ENCODE assay signal across 10 cellular contexts in genomic region chr4:47287735-47288134, GRCh38.
DNase-seq lines count a peak whose midpoint lies in the region; ATAC-seq, FAIRE-seq and TF ChIP-seq lines count a peak whose summit lies in the region.
"Had no signal": no experiment of that assay in that cellular context is flagged by ENCODE, and none has a peak within 500 bp of the region (broad histone marks: within the 10 kb centered on the region; RNA-seq: fewer than 3 reads in every experiment).

No MANE protein-coding gene starts in this region.

- H3K9me3 ChIP-seq in vagina: no peaks in the 10 kb centered on the region

- no peaks in the 10 kb centered on the region for H3K36me3 Mint-ChIP-seq in activated CD4-positive, alpha-beta memory T cell treated with anti-CD3 and anti-CD28 coated beads for 36 hours

- POLR2A ChIA-PET in activated CD4-positive, alpha-beta memory T cell treated with anti-CD3 and anti-CD28 coated beads for 36 hours (lab: Charles Lee): no interaction called here

- DNase-seq in Daoy (ENCODE audit: low read depth): peak; percentile 21
- DNase-seq in HT1080 (ENCODE audit: low read depth): peak; percentile 81
- peak; percentile 38 for DNase-seq in fibroblast of mammary gland (ENCODE audit: low read depth)
- DNase-seq in vagina (ENCODE audit: extremely low spot score in 2 of 2): no peak
- DNase-seq in NCI-H510A (lab: John Stamatoyannopoulos, UW): no peak
- DNase-seq in activated CD4-positive, alpha-beta memory T cell treated with anti-CD3 and anti-CD28 coated beads for 36 hours: no peak
- DNase-seq in D721Med (ENCODE audit: insufficient read length, low spot score): no peak
- DNase-seq: activated B cell treated with CpG ODN at 0.5 μM for 24 hours had no signal

- TF ChIP-seq CTCF in fibroblast of mammary gland (conservative IDR thresholded peaks at IDR 0.05; ENCODE audit: control insufficient read depth, insufficient read depth, low read depth, low read length) (no peak), vagina (IDR thresholded peaks at IDR 0.05) (no peak), D721Med (IDR thresholded peaks at IDR 0.05; ENCODE audit: insufficient read depth, missing control alignments) (no peak)

- no peak overlapping the region for H3K27ac Mint-ChIP-seq in activated CD4-positive, alpha-beta memory T cell treated with anti-CD3 and anti-CD28 coated beads for 36 hours
- H3K27ac Mint-ChIP-seq: activated B cell treated with CpG ODN at 0.5 μM for 24 hours had no signal

- TF ChIP-seq POLR2A in vagina (IDR thresholded peaks at IDR 0.05): no peak

- no peak overlapping the region for H3K4me3 Mint-ChIP-seq in activated CD4-positive, alpha-beta memory T cell treated with anti-CD3 and anti-CD28 coated beads for 36 hours
- H3K4me3 Mint-ChIP-seq: activated B cell treated with CpG ODN at 0.5 μM for 24 hours had no signal

- no peak overlapping the region for H3K4me3 ChIP-seq in fibroblast of mammary gland (ENCODE audit: control insufficient read depth, low read depth, low read length)
- H3K4me3 ChIP-seq in vagina: no peak overlapping the region

- H3K4me1 Mint-ChIP-seq in activated CD4-positive, alpha-beta memory T cell treated with anti-CD3 and anti-CD28 coated beads for 36 hours (ENCODE audit: low read depth): no peaks in the 10 kb centered on the region
- H3K4me1 Mint-ChIP-seq: activated B cell treated with CpG ODN at 0.5 μM for 24 hours had no signal

- ATAC-seq in GM21576 (IDR thresholded peaks at IDR 0.05; ENCODE audit: unreplicated experiment): peak; percentile 87
- ATAC-seq: sciatic nerve had no signal

- H3K27me3 Mint-ChIP-seq in activated CD4-positive, alpha-beta memory T cell treated with anti-CD3 and anti-CD28 coated beads for 36 hours: peaks cover 6% of the 10 kb centered on the region

- H3K9me3 Mint-ChIP-seq in activated CD4-positive, alpha-beta memory T cell treated with anti-CD3 and anti-CD28 coated beads for 36 hours: no peaks in the 10 kb centered on the region
- H3K9me3 Mint-ChIP-seq: activated B cell treated with CpG ODN at 0.5 μM for 24 hours had no signal

- H3K27me3 ChIP-seq in vagina: no peaks in the 10 kb centered on the region

- H3K27ac ChIP-seq in vagina: no peak overlapping the region

- CTCF ChIA-PET in activated CD4-positive, alpha-beta memory T cell treated with anti-CD3 and anti-CD28 coated beads for 36 hours (lab: Charles Lee): no interaction called here

- intact Hi-C loops in vagina (cut with DNase I): no loop called here
- intact Hi-C loops in activated CD4-positive, alpha-beta memory T cell treated with anti-CD3 and anti-CD28 coated beads for 36 hours (cut with micrococcal nuclease): no loop called here

- FAIRE-seq in D721Med (lab: Jason Lieb, UNC): no peak

- H3K36me3 ChIP-seq in vagina: no peaks in the 10 kb centered on the region

- H3K4me1 ChIP-seq in vagina: no peaks in the 10 kb centered on the region

Comparison
In these comparisons a context has a peak if more than half of its experiments do, and no peak if none do; other contexts are left out.
1. DNase-seq: peak in Daoy (single experiment), HT1080 (single experiment) and fibroblast of mammary gland (single experiment); none in vagina (0 of 2), NCI-H510A (single experiment), activated CD4-positive, alpha-beta memory T cell treated with anti-CD3 and anti-CD28 coated beads for 36 hours (single experiment) and D721Med (single experiment).